ENCODE assay signal across 12 cellular contexts in the genomic region with DNA sequence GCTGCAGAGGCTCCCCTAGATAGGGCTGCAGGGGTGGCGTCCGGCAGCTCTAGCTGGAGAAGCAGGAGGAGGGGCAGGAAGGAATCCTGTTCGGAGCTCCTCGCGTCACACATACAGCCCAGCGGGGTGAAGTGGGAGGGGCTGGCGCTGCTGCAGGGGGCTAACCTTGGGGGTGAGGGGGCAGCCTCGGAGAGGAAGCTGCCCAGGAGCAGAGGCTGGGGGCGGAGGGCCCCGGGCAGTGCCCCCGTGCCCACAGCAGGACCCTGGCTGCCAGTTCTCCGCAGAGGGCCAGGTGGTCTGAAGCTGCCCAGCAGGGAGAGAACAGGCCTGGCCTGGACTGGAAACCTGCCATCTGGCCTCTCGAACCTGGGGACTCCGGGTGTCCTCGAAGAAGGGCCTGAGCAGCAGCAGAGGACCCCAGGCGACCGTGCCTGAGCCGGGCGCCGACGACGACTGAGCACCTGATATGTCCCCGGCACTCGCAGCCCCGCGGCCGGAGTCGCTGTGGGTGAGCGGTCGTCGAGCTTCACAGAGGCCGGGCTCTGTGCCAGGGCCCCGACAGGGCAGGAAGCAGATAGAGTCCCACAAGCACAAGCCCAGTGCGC. TPM values are rescaled to one million over a fixed set of nuclear protein-coding genes. Genes with fewer than 3 reads are reported as not detected.
DNase-seq lines count a peak whose midpoint lies in the region; ATAC-seq and TF ChIP-seq lines count a peak whose summit lies in the region.
"Had no signal": no experiment of that assay in that cellular context is flagged by ENCODE, and none has a peak within 500 bp of the region (broad histone marks: within the 10 kb centered on the region; RNA-seq: fewer than 3 reads in every experiment).

No MANE protein-coding gene starts in this region.

- H3K27me3 ChIP-seq in dorsolateral prefrontal cortex, result no peaks in the 10 kb centered on the region

- peak; percentile 32 for DNase-seq in Jurkat, Clone E6-1 (ENCODE audit: low read depth, low spot score)
- DNase-seq in WTC11 (ENCODE audit: low spot score), result peak; percentile 16
- DNase-seq in dorsolateral prefrontal cortex, result peak in 7 of 10 donors; percentile 3 to 39 (median 31)
- DNase-seq in stimulated activated CD4-positive, alpha-beta T cell treated with anti-CD3 and anti-CD28 coated beads, Interleukin-4, amount 100 ng/mL, for 4 hours, result peak; percentile 42 to 44
- DNase-seq in NCI-H1930 (lab: John Stamatoyannopoulos, UW), result no peak
- DNase-seq in T1000 (lab: John Stamatoyannopoulos, UW), result no peak
- DNase-seq: foreskin fibroblast, NCI-H1436 treated with DMSO at 0.1 percent for 48 hours had no signal

- H3K27me3 Mint-ChIP-seq in WTC11 (ENCODE audit: low read depth), result no peaks in the 10 kb centered on the region

- CTCF ChIA-PET in WTC11 (lab: Charles Lee), result interaction anchor here (0.8 to 1.3 kb wide), 5 partner anchors 10 to 456 kb away, joined by 3 to 9 read pairs (median 4); no protein-coding TSS in a partner anchor

- intact Hi-C loops in dorsolateral prefrontal cortex (cut with DNase I), result no loop called here

- no peak for TF ChIP-seq CTCF in WTC11 (IDR thresholded peaks at IDR 0.05)
- no peak for TF ChIP-seq CTCF in dorsolateral prefrontal cortex (IDR thresholded peaks at IDR 0.05 in 54 of 56, conservative IDR thresholded peaks at IDR 0.05 in 2 of 56; ENCODE audit: low read depth in 1 of 56, partially characterized antibody in 56 of 56)

- POLR2A ChIA-PET in WTC11 (lab: Charles Lee), result interaction anchor here (0.9 kb wide), 1 partner anchor 37 kb away, joined by 3 read pairs; a partner anchor contains a TSS

- H3K9me3 Mint-ChIP-seq in WTC11, result peaks cover 15% of the 10 kb centered on the region

- H3K4me1 Mint-ChIP-seq in WTC11, result no peaks in the 10 kb centered on the region

- no peak overlapping the region for H3K27ac ChIP-seq in dorsolateral prefrontal cortex

- H3K36me3 Mint-ChIP-seq in WTC11, result peaks cover 12% of the 10 kb centered on the region

- H3K27ac Mint-ChIP-seq in WTC11, result no peak overlapping the region

- ATAC-seq in WTC11 (no peak), esophagus mucosa (no peak), HG03571 (IDR thresholded peaks at IDR 0.05; ENCODE audit: unreplicated experiment) (no peak)
- ATAC-seq: HCT116 had no signal

- H3K4me3 ChIP-seq in Jurkat, Clone E6-1 (ENCODE audit: low read length), result no peak overlapping the region
- H3K4me3 ChIP-seq in dorsolateral prefrontal cortex, result no peak overlapping the region

- no peak overlapping the region for H3K4me3 Mint-ChIP-seq in WTC11

TF ChIP-seq in WTC11, 78 proteins besides CTCF, POLR2A, EP300 and RAD21:
- TF ChIP-seq, protein P1, sequence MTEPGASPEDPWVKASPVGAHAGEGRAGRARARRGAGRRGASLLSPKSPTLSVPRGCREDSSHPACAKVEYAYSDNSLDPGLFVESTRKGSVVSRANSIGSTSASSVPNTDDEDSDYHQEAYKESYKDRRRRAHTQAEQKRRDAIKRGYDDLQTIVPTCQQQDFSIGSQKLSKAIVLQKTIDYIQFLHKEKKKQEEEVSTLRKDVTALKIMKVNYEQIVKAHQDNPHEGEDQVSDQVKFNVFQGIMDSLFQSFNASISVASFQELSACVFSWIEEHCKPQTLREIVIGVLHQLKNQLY (CRISPR knock-in tag; IDR thresholded peaks at IDR 0.05), result no peak
- TF ChIP-seq ZNF671 (CRISPR knock-in tag; IDR thresholded peaks at IDR 0.05) (no peak), ZNF416 (CRISPR knock-in tag; IDR thresholded peaks at IDR 0.05) (no peak), FOXK1 (CRISPR knock-in tag; IDR thresholded peaks at IDR 0.05) (no peak), TCF7 (CRISPR knock-in tag; IDR thresholded peaks at IDR 0.05; ENCODE audit: low read depth) (no peak), GRHL2 (CRISPR knock-in tag; IDR thresholded peaks at IDR 0.05; ENCODE audit: insufficient replicate concordance, severe bottlenecking) (no peak), ZNF121 (CRISPR knock-in tag; IDR thresholded peaks at IDR 0.05) (no peak)
- TF ChIP-seq, protein P2, sequence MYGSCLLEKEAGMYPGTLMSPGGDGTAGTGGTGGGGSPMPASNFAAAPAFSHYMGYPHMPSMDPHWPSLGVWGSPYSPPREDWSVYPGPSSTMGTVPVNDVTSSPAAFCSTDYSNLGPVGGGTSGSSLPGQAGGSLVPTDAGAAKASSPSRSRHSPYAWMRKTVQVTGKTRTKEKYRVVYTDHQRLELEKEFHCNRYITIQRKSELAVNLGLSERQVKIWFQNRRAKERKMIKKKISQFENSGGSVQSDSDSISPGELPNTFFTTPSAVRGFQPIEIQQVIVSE (CRISPR knock-in tag; IDR thresholded peaks at IDR 0.05; ENCODE audit: borderline replicate concordance), result no peak
- TF ChIP-seq, protein P3, sequence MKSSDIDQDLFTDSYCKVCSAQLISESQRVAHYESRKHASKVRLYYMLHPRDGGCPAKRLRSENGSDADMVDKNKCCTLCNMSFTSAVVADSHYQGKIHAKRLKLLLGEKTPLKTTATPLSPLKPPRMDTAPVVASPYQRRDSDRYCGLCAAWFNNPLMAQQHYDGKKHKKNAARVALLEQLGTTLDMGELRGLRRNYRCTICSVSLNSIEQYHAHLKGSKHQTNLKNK (CRISPR knock-in tag; IDR thresholded peaks at IDR 0.05), result no peak
- TF ChIP-seq, protein P4, sequence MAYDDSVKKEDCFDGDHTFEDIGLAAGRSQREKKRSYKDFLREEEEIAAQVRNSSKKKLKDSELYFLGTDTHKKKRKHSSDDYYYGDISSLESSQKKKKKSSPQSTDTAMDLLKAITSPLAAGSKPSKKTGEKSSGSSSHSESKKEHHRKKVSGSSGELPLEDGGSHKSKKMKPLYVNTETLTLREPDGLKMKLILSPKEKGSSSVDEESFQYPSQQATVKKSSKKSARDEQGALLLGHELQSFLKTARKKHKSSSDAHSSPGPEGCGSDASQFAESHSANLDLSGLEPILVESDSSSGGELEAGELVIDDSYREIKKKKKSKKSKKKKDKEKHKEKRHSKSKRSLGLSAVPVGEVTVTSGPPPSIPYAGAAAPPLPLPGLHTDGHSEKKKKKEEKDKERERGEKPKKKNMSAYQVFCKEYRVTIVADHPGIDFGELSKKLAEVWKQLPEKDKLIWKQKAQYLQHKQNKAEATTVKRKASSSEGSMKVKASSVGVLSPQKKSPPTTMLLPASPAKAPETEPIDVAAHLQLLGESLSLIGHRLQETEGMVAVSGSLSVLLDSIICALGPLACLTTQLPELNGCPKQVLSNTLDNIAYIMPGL (CRISPR knock-in tag; IDR thresholded peaks at IDR 0.05), result no peak
- TF ChIP-seq, protein P5, sequence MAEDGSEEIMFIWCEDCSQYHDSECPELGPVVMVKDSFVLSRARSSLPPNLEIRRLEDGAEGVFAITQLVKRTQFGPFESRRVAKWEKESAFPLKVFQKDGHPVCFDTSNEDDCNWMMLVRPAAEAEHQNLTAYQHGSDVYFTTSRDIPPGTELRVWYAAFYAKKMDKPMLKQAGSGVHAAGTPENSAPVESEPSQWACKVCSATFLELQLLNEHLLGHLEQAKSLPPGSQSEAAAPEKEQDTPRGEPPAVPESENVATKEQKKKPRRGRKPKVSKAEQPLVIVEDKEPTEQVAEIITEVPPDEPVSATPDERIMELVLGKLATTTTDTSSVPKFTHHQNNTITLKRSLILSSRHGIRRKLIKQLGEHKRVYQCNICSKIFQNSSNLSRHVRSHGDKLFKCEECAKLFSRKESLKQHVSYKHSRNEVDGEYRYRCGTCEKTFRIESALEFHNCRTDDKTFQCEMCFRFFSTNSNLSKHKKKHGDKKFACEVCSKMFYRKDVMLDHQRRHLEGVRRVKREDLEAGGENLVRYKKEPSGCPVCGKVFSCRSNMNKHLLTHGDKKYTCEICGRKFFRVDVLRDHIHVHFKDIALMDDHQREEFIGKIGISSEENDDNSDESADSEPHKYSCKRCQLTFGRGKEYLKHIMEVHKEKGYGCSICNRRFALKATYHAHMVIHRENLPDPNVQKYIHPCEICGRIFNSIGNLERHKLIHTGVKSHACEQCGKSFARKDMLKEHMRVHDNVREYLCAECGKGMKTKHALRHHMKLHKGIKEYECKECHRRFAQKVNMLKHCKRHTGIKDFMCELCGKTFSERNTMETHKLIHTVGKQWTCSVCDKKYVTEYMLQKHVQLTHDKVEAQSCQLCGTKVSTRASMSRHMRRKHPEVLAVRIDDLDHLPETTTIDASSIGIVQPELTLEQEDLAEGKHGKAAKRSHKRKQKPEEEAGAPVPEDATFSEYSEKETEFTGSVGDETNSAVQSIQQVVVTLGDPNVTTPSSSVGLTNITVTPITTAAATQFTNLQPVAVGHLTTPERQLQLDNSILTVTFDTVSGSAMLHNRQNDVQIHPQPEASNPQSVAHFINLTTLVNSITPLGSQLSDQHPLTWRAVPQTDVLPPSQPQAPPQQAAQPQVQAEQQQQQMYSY (CRISPR knock-in tag; IDR thresholded peaks at IDR 0.05), result no peak

RNA-seq across cellular contexts. Expression of a gene that starts 2.5 kb away (rescaled TPM):
- not detected for polyA plus RNA-seq in Jurkat, Clone E6-1 (2012; ENCODE audit: insufficient read depth, insufficient read length)
- 0.22 to 0.60 TPM (median 0.46 TPM) in 3 replicates for total RNA-seq in WTC11 (2021)
- total RNA-seq in dorsolateral prefrontal cortex, result 10 to 100 TPM in 4 of 120 experiments, 1 to 10 TPM in 116; 1.7 to 14.3 (median 4.9) TPM
- 0.24 TPM for total RNA-seq in esophagus mucosa

RNA-seq across cellular contexts. Expression of a gene that starts 36.2 kb away (rescaled TPM):
- 41.3 TPM for polyA plus RNA-seq in Jurkat, Clone E6-1 (2012; ENCODE audit: insufficient read depth, insufficient read length)
- total RNA-seq in WTC11 (2021), result 51.4 to 61.3 TPM (median 54.6 TPM) in 3 replicates
- 10 to 100 TPM; 25.6 to 70.0 (median 40.7) TPM for total RNA-seq in dorsolateral prefrontal cortex
- 10.5 TPM for total RNA-seq in esophagus mucosa

RNA-seq across cellular contexts. Expression of a gene that starts 54.4 kb away (rescaled TPM):
- polyA plus RNA-seq in Jurkat, Clone E6-1 (2012; ENCODE audit: insufficient read depth, insufficient read length), result 53.4 TPM
- total RNA-seq in WTC11 (2021) (18.8 to 20.5 TPM (median 19.4 TPM) in 3 replicates), dorsolateral prefrontal cortex (10 to 100 TPM; 16.7 to 49.1 (median 26.4) TPM), esophagus mucosa (44.6 TPM)

RNA-seq across cellular contexts. Expression of a gene that starts 60.0 kb away (rescaled TPM):
- not detected for polyA plus RNA-seq in Jurkat, Clone E6-1 (2012; ENCODE audit: insufficient read depth, insufficient read length)
- total RNA-seq in WTC11 (2021) (not detected in 3 replicates), dorsolateral prefrontal cortex (not detected), esophagus mucosa (not detected)
- total RNA-seq: subcutaneous adipose tissue had no signal

Comparison
In these comparisons a context has a peak if more than half of its experiments do, and no peak if none do; other contexts are left out.
1. DNase-seq: peak in Jurkat, Clone E6-1 (single experiment), WTC11 (single experiment), dorsolateral prefrontal cortex (7 of 10) and stimulated activated CD4-positive, alpha-beta T cell treated with anti-CD3 and anti-CD28 coated beads, Interleukin-4, amount 100 ng/mL, for 4 hours (2 of 2); none in NCI-H1930 (0 of 2) and T1000 (single experiment).